In the genomic region with DNA sequence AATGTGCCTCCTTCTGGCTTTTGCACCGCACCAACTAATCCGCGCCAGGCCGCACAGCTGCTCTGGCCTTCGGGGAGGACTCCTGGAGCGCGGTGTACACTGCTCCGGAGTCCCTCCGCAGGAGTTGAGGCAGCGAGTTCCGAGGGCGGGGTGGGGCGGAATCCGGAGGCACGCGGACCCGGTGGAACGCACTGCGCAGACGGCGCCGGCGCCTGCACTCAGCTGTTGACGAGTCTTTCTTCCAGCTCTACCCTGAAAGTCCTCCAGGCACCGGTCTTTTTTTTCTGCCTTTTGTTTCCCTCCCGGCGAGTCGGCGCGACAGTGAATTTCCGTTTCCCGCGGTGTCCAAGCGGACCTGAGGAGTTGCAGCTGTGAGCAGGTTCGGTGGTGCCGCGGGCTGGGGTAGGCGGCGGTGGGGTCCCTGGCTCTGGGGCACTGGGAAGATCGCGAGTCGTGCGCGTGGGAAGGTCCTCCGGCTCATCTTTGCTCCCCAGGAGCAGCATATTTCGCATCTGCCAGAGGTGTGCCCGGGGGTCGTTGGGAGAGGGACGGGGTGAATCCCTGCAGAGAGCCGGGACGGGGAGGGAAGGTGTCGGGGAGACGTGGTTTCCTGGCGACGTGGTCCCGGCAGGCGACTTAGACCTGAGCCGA, we compare ENCODE assay signal across 1 cellular context.
TF ChIP-seq lines count a peak whose summit lies in the region.

No MANE protein-coding gene starts in this region.

TF ChIP-seq in K562, 482 proteins besides CTCF, POLR2A, EP300 and RAD21 (continued from another document and continues in another):
- TF ChIP-seq, protein P1, sequence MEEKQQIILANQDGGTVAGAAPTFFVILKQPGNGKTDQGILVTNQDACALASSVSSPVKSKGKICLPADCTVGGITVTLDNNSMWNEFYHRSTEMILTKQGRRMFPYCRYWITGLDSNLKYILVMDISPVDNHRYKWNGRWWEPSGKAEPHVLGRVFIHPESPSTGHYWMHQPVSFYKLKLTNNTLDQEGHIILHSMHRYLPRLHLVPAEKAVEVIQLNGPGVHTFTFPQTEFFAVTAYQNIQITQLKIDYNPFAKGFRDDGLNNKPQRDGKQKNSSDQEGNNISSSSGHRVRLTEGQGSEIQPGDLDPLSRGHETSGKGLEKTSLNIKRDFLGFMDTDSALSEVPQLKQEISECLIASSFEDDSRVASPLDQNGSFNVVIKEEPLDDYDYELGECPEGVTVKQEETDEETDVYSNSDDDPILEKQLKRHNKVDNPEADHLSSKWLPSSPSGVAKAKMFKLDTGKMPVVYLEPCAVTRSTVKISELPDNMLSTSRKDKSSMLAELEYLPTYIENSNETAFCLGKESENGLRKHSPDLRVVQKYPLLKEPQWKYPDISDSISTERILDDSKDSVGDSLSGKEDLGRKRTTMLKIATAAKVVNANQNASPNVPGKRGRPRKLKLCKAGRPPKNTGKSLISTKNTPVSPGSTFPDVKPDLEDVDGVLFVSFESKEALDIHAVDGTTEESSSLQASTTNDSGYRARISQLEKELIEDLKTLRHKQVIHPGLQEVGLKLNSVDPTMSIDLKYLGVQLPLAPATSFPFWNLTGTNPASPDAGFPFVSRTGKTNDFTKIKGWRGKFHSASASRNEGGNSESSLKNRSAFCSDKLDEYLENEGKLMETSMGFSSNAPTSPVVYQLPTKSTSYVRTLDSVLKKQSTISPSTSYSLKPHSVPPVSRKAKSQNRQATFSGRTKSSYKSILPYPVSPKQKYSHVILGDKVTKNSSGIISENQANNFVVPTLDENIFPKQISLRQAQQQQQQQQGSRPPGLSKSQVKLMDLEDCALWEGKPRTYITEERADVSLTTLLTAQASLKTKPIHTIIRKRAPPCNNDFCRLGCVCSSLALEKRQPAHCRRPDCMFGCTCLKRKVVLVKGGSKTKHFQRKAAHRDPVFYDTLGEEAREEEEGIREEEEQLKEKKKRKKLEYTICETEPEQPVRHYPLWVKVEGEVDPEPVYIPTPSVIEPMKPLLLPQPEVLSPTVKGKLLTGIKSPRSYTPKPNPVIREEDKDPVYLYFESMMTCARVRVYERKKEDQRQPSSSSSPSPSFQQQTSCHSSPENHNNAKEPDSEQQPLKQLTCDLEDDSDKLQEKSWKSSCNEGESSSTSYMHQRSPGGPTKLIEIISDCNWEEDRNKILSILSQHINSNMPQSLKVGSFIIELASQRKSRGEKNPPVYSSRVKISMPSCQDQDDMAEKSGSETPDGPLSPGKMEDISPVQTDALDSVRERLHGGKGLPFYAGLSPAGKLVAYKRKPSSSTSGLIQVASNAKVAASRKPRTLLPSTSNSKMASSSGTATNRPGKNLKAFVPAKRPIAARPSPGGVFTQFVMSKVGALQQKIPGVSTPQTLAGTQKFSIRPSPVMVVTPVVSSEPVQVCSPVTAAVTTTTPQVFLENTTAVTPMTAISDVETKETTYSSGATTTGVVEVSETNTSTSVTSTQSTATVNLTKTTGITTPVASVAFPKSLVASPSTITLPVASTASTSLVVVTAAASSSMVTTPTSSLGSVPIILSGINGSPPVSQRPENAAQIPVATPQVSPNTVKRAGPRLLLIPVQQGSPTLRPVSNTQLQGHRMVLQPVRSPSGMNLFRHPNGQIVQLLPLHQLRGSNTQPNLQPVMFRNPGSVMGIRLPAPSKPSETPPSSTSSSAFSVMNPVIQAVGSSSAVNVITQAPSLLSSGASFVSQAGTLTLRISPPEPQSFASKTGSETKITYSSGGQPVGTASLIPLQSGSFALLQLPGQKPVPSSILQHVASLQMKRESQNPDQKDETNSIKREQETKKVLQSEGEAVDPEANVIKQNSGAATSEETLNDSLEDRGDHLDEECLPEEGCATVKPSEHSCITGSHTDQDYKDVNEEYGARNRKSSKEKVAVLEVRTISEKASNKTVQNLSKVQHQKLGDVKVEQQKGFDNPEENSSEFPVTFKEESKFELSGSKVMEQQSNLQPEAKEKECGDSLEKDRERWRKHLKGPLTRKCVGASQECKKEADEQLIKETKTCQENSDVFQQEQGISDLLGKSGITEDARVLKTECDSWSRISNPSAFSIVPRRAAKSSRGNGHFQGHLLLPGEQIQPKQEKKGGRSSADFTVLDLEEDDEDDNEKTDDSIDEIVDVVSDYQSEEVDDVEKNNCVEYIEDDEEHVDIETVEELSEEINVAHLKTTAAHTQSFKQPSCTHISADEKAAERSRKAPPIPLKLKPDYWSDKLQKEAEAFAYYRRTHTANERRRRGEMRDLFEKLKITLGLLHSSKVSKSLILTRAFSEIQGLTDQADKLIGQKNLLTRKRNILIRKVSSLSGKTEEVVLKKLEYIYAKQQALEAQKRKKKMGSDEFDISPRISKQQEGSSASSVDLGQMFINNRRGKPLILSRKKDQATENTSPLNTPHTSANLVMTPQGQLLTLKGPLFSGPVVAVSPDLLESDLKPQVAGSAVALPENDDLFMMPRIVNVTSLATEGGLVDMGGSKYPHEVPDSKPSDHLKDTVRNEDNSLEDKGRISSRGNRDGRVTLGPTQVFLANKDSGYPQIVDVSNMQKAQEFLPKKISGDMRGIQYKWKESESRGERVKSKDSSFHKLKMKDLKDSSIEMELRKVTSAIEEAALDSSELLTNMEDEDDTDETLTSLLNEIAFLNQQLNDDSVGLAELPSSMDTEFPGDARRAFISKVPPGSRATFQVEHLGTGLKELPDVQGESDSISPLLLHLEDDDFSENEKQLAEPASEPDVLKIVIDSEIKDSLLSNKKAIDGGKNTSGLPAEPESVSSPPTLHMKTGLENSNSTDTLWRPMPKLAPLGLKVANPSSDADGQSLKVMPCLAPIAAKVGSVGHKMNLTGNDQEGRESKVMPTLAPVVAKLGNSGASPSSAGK (IDR thresholded peaks at IDR 0.05): no peak; the same call in 1 of the 2 replicates
- TF ChIP-seq NRF1 (conservative IDR thresholded peaks at IDR 0.05 in 1 of 2, IDR thresholded peaks at IDR 0.05 in 1 of 2) (peak; percentile 57 to 59), CBX8 (IDR thresholded peaks at IDR 0.05; ENCODE audit: borderline replicate concordance, extremely low read depth, low read depth, low read length, poor library complexity, severe bottlenecking) (peak; percentile 52), SMAD2 (IDR thresholded peaks at IDR 0.05; ENCODE audit: low read depth, low read length) (no peak), POLR3A (IDR thresholded peaks at IDR 0.05; ENCODE audit: borderline replicate concordance, extremely low read depth, insufficient read depth, insufficient read length) (no peak), EZH2 (IDR thresholded peaks at IDR 0.05; ENCODE audit: borderline replicate concordance, low read depth, low read length) (0 out of 2 replicates have a peak, but pooled peaks have one; percentile 17), CSDE1 (IDR thresholded peaks at IDR 0.05) (no peak), SAFB (IDR thresholded peaks at IDR 0.05; ENCODE audit: borderline replicate concordance, low read depth, low read length) (no peak), BDP1 (IDR thresholded peaks at IDR 0.05; ENCODE audit: insufficient read depth, insufficient read length) (no peak), NFYB (IDR thresholded peaks at IDR 0.05; ENCODE audit: extremely low read depth, insufficient read length) (no peak), ZNF263 (CRISPR knock-in tag; IDR thresholded peaks at IDR 0.05; ENCODE audit: borderline replicate concordance) (peak; percentile 61; the same call in 1 of the 2 replicates), SNRNP70 (optimal IDR thresholded peaks at IDR 0.05; ENCODE audit: low read depth, low read length) (no peak), HDAC2 (IDR thresholded peaks at IDR 0.05) (no peak), RBM15 (IDR thresholded peaks at IDR 0.05; ENCODE audit: insufficient read depth, low read length) (no peak)
- TF ChIP-seq, protein P2, sequence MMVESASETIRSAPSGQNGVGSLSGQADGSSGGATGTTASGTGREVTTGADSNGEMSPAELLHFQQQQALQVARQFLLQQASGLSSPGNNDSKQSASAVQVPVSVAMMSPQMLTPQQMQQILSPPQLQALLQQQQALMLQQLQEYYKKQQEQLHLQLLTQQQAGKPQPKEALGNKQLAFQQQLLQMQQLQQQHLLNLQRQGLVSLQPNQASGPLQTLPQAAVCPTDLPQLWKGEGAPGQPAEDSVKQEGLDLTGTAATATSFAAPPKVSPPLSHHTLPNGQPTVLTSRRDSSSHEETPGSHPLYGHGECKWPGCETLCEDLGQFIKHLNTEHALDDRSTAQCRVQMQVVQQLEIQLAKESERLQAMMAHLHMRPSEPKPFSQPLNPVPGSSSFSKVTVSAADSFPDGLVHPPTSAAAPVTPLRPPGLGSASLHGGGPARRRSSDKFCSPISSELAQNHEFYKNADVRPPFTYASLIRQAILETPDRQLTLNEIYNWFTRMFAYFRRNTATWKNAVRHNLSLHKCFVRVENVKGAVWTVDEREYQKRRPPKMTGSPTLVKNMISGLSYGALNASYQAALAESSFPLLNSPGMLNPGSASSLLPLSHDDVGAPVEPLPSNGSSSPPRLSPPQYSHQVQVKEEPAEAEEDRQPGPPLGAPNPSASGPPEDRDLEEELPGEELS (CRISPR knock-in tag; IDR thresholded peaks at IDR 0.05; ENCODE audit: borderline replicate concordance): no peak
- TF ChIP-seq, protein P3, sequence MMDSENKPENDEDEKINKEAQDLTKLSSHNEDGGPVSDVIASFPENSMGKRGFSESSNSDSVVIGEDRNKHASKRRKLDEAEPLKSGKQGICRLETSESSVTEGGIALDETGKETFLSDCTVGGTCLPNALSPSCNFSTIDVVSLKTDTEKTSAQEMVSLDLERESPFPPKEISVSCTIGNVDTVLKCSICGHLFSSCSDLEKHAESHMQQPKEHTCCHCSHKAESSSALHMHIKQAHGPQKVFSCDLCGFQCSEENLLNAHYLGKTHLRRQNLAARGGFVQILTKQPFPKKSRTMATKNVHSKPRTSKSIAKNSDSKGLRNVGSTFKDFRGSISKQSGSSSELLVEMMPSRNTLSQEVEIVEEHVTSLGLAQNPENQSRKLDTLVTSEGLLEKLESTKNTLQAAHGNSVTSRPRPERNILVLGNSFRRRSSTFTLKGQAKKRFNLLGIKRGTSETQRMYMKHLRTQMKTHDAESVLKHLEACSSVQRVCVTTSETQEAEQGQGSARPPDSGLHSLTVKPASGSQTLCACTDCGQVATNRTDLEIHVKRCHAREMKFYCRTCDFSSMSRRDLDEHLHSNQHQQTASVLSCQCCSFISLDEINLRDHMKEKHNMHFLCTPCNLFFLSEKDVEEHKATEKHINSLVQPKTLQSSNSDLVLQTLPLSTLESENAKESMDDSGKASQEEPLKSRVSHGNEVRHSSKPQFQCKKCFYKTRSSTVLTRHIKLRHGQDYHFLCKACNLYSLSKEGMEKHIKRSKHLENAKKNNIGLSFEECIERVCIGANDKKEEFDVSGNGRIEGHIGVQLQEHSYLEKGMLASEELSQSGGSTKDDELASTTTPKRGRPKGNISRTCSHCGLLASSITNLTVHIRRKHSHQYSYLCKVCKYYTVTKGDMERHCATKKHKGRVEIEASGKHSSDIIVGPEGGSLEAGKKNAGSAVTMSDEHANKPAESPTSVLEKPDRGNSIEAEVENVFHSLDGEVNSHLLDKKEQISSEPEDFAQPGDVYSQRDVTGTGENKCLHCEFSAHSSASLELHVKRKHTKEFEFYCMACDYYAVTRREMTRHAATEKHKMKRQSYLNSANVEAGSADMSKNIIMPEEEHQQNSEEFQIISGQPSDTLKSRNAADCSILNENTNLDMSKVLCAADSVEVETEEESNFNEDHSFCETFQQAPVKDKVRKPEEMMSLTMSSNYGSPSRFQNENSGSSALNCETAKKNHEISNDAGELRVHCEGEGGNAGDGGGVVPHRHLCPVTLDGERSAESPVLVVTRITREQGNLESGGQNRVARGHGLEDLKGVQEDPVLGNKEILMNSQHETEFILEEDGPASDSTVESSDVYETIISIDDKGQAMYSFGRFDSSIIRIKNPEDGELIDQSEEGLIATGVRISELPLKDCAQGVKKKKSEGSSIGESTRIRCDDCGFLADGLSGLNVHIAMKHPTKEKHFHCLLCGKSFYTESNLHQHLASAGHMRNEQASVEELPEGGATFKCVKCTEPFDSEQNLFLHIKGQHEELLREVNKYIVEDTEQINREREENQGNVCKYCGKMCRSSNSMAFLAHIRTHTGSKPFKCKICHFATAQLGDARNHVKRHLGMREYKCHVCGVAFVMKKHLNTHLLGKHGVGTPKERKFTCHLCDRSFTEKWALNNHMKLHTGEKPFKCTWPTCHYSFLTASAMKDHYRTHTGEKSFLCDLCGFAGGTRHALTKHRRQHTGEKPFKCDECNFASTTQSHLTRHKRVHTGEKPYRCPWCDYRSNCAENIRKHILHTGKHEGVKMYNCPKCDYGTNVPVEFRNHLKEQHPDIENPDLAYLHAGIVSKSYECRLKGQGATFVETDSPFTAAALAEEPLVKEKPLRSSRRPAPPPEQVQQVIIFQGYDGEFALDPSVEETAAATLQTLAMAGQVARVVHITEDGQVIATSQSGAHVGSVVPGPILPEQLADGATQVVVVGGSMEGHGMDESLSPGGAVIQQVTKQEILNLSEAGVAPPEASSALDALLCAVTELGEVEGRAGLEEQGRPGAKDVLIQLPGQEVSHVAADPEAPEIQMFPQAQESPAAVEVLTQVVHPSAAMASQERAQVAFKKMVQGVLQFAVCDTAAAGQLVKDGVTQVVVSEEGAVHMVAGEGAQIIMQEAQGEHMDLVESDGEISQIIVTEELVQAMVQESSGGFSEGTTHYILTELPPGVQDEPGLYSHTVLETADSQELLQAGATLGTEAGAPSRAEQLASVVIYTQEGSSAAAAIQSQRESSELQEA (IDR thresholded peaks at IDR 0.05; ENCODE audit: low read depth): no peak
- TF ChIP-seq, protein P4, sequence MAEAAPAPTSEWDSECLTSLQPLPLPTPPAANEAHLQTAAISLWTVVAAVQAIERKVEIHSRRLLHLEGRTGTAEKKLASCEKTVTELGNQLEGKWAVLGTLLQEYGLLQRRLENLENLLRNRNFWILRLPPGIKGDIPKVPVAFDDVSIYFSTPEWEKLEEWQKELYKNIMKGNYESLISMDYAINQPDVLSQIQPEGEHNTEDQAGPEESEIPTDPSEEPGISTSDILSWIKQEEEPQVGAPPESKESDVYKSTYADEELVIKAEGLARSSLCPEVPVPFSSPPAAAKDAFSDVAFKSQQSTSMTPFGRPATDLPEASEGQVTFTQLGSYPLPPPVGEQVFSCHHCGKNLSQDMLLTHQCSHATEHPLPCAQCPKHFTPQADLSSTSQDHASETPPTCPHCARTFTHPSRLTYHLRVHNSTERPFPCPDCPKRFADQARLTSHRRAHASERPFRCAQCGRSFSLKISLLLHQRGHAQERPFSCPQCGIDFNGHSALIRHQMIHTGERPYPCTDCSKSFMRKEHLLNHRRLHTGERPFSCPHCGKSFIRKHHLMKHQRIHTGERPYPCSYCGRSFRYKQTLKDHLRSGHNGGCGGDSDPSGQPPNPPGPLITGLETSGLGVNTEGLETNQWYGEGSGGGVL (CRISPR knock-in tag; IDR thresholded peaks at IDR 0.05): no peak
- TF ChIP-seq, protein P5, sequence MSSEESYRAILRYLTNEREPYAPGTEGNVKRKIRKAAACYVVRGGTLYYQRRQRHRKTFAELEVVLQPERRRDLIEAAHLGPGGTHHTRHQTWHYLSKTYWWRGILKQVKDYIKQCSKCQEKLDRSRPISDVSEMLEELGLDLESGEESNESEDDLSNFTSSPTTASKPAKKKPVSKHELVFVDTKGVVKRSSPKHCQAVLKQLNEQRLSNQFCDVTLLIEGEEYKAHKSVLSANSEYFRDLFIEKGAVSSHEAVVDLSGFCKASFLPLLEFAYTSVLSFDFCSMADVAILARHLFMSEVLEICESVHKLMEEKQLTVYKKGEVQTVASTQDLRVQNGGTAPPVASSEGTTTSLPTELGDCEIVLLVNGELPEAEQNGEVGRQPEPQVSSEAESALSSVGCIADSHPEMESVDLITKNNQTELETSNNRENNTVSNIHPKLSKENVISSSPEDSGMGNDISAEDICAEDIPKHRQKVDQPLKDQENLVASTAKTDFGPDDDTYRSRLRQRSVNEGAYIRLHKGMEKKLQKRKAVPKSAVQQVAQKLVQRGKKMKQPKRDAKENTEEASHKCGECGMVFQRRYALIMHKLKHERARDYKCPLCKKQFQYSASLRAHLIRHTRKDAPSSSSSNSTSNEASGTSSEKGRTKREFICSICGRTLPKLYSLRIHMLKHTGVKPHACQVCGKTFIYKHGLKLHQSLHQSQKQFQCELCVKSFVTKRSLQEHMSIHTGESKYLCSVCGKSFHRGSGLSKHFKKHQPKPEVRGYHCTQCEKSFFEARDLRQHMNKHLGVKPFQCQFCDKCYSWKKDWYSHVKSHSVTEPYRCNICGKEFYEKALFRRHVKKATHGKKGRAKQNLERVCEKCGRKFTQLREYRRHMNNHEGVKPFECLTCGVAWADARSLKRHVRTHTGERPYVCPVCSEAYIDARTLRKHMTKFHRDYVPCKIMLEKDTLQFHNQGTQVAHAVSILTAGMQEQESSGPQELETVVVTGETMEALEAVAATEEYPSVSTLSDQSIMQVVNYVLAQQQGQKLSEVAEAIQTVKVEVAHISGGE (CRISPR knock-in tag; IDR thresholded peaks at IDR 0.05): peak in 1 of 3 experiments; percentile 72; a peak in 2 of 6 replicates
